ENCODE assay signal across 1 cellular context in the genomic region with DNA sequence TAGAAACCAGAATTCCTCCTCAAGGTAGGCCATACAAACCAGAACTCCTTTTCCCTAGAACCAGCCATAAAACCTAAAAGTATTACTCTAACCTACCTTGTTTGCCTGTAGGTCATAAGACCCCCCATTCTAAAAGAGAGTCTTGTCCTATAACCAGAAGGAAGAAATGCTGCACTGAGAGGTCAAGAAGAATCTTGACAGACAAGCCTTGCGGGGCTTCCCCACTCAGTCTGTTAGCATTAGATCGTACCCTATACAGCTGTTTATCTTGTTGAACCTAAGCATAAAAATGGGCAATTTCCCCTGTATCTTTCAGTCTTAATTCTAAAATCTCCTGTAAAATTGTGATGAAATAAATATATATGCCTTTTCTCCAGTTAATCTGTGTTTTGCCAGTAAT.
A peak's percentile ranks its signal among the peaks of the same experiment; 100 is the strongest.
TF ChIP-seq lines count a peak whose summit lies in the region.

No MANE protein-coding gene starts in this region.

TF ChIP-seq in GM12878, 131 proteins besides CTCF, POLR2A, EP300 and RAD21:
- TF ChIP-seq MYC (IDR thresholded peaks at IDR 0.05; ENCODE audit: insufficient read depth, insufficient read length, insufficient replicate concordance, low read length, severe bottlenecking): no peak
- TF ChIP-seq GATAD2B (conservative IDR thresholded peaks at IDR 0.05; ENCODE audit: low read depth): no peak
- no peak for TF ChIP-seq ZSCAN29 (IDR thresholded peaks at IDR 0.05)
- peak; percentile 24; the same call in 1 of the 2 replicates for TF ChIP-seq PKNOX1 (IDR thresholded peaks at IDR 0.05)
- TF ChIP-seq NRF1 (conservative IDR thresholded peaks at IDR 0.05; ENCODE audit: low read depth, low read length): no peak
- TF ChIP-seq RELA (IDR thresholded peaks at IDR 0.05; ENCODE audit: borderline replicate concordance, partially characterized antibody): no peak
TF ChIP-seq in GM12878: peak in this region for 1.
